Comparison of ENCODE assay signal across 17 cellular contexts in genomic region chr18:41842886-41843285, GRCh38.
"Had no signal": no experiment of that assay in that cellular context is flagged by ENCODE, and none has a peak within 500 bp of the region (broad histone marks: within the 10 kb centered on the region; RNA-seq: fewer than 3 reads in every experiment).

No MANE protein-coding gene starts in this region.

- H3K9ac ChIP-seq: neural progenitor cell, parathyroid adenoma had no signal

- H3K4me3 Mint-ChIP-seq: activated CD4-positive, alpha-beta T cell treated with anti-CD3 and anti-CD28 coated beads, Interleukin-2, amount 10 ng/mL, durations not matched to agents 7 days and 5 days; activated naive CD4-positive, alpha-beta T cell treated with anti-CD3 and anti-CD28 coated beads, Interleukin-2, amount 10 ng/mL, durations not matched to agents 7 days and 5 days; neural progenitor cell had no signal

- H3K4me3 ChIP-seq: adrenal gland, body of pancreas, hepatocyte, neural progenitor cell, skin epidermis had no signal

- H3K27me3 ChIP-seq: adrenal gland, body of pancreas, hepatocyte, neural progenitor cell had no signal

- H2AFZ ChIP-seq: hepatocyte, neural progenitor cell, parathyroid adenoma had no signal

- H3K27ac Mint-ChIP-seq: activated CD4-positive, alpha-beta T cell treated with anti-CD3 and anti-CD28 coated beads, Interleukin-2, amount 10 ng/mL, durations not matched to agents 7 days and 5 days; activated naive CD4-positive, alpha-beta T cell treated with anti-CD3 and anti-CD28 coated beads, Interleukin-2, amount 10 ng/mL, durations not matched to agents 7 days and 5 days; activated T-helper 2 cell treated with anti-CD3 and anti-CD28 coated beads, Interferon-gamma antibody, Interleukin-2, Interleukin-4, amounts not matched to agents 10 μg/mL and 5 μg/mL and 100 μg/mL, durations not matched to agents 14 hours and 24 hours and 36 hours; neural progenitor cell had no signal

- H3K9me3 ChIP-seq: adrenal gland, body of pancreas had no signal

- H3K27ac ChIP-seq: adrenal gland, body of pancreas, hepatocyte, neural progenitor cell, parathyroid adenoma, skin epidermis had no signal

- H3K4me1 Mint-ChIP-seq: activated CD4-positive, alpha-beta T cell treated with anti-CD3 and anti-CD28 coated beads, Interleukin-2, amount 10 ng/mL, durations not matched to agents 7 days and 5 days; activated naive CD4-positive, alpha-beta T cell treated with anti-CD3 and anti-CD28 coated beads, Interleukin-2, amount 10 ng/mL, durations not matched to agents 7 days and 5 days; neural progenitor cell had no signal

- ATAC-seq: body of pancreas, esophagus mucosa had no signal

- H3K9me3 Mint-ChIP-seq: activated CD4-positive, alpha-beta T cell treated with anti-CD3 and anti-CD28 coated beads, Interleukin-2, amount 10 ng/mL, durations not matched to agents 7 days and 5 days; activated naive CD4-positive, alpha-beta T cell treated with anti-CD3 and anti-CD28 coated beads, Interleukin-2, amount 10 ng/mL, durations not matched to agents 7 days and 5 days; activated T-helper 2 cell treated with anti-CD3 and anti-CD28 coated beads, Interferon-gamma antibody, Interleukin-2, Interleukin-4, amounts not matched to agents 10 μg/mL and 5 μg/mL and 100 μg/mL, durations not matched to agents 14 hours and 24 hours and 36 hours had no signal

- H3K36me3 ChIP-seq: adrenal gland, neural progenitor cell had no signal

- H3K4me1 ChIP-seq: adrenal gland, body of pancreas, neural progenitor cell, parathyroid adenoma had no signal

- H3K27me3 Mint-ChIP-seq: activated naive CD4-positive, alpha-beta T cell treated with anti-CD3 and anti-CD28 coated beads, Interleukin-2, amount 10 ng/mL, durations not matched to agents 7 days and 5 days had no signal

- H3K4me2 ChIP-seq: hepatocyte, neural progenitor cell had no signal

- H3K79me2 ChIP-seq: hepatocyte, parathyroid adenoma had no signal

- DNase-seq: activated CD4-positive, alpha-beta T cell treated with anti-CD3 and anti-CD28 coated beads, Interleukin-2, amount 10 ng/mL, durations not matched to agents 7 days and 5 days; activated CD4-positive, CD25-positive, alpha-beta regulatory T cell; activated naive CD4-positive, alpha-beta T cell treated with anti-CD3 and anti-CD28 coated beads, Interleukin-2, amount 10 ng/mL, durations not matched to agents 7 days and 5 days; activated T-cell treated with anti-CD3 and anti-CD28 coated beads for 4 hours; adrenal gland; body of pancreas; cerebellar nuclear complex; dermis blood vessel endothelial cell; kidney glomerular epithelial cell; retina; T-helper 2 cell had no signal

- H3K36me3 Mint-ChIP-seq: activated naive CD4-positive, alpha-beta T cell treated with anti-CD3 and anti-CD28 coated beads, Interleukin-2, amount 10 ng/mL, durations not matched to agents 7 days and 5 days; neural progenitor cell had no signal
